ENCODE assay signal across 18 cellular contexts in the genomic region with DNA sequence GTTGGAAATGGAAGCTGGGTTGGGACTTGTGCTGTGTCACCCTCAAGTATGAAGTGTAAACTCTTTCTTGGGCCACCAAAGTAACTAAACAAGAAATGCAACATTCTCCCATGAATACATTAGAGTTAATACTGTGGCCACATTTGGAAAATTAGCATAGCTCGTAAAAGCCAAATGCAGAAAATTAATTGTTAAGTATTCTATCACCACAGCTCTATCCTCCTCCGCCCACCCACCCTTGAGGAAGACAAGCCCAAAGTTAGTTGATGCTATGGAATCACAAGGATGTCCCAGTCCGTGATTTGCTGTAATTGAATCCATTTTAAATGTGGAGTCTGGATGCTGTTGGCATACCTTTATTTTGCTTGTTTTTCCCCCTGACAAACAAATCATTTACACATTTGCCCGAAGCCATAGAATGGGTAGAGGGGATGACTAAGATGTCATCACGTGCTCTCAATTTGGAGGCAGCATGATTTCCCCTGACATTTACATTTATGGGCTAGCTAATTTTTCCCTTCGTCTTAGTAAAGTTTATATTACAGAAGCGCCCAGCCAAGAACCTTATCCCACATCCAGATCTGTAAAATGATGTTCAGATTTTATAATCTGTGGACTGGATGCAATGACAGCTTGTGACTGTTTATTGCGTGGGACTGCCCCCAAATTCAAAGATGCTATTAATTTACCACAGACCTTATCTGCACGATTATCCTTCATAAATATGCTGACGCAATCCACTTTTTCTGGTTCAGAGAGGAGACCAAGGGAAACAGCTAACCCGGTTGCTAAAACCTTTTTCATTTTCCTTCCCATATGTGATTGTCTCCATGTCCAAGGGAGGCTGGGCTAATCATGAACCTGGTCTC. TPM values are rescaled to one million over a fixed set of nuclear protein-coding genes. Genes with fewer than 3 reads are reported as not detected.
"Had no signal": no experiment of that assay in that cellular context is flagged by ENCODE, and none has a peak within 500 bp of the region (broad histone marks: within the 10 kb centered on the region; RNA-seq: fewer than 3 reads in every experiment).

No MANE protein-coding gene starts in this region.

- DNase-seq: activated CD4-positive, alpha-beta T cell treated with anti-CD3 and anti-CD28 coated beads for 4 hours; activated CD8-positive, alpha-beta T cell treated with anti-CD3 and anti-CD28 coated beads for 36 hours; activated effector memory CD4-positive, alpha-beta T cell treated with anti-CD3 and anti-CD28 coated beads, Interleukin-2, amount 50 U/mL, for 16 hours; activated T-cell treated with anti-CD3 and anti-CD28 coated beads, Interleukin-2, amount 50 U/mL, for 48 hours; central memory CD4-positive, alpha-beta T cell; colonic mucosa; effector CD8-positive, alpha-beta T cell; foreskin melanocyte; midbrain; stimulated activated CD4-positive, alpha-beta T cell treated with anti-CD3 and anti-CD28 coated beads, Interleukin-4, amount 100 ng/mL, for 4 hours; stimulated activated CD8-positive, alpha-beta memory T cell treated with anti-CD3 and anti-CD28 coated beads, Interleukin-4, amount 100 ng/mL, for 48 hours; stimulated activated naive CD4-positive, alpha-beta T cell treated with Interleukin-2 at 50 U/mL for 16 hours; substantia nigra had no signal

- H3K36me3 ChIP-seq: colonic mucosa, tibial nerve had no signal

- H3K27ac ChIP-seq: colonic mucosa, right atrium auricular region, skin epidermis, tibial nerve had no signal

- H3K27ac Mint-ChIP-seq: activated CD8-positive, alpha-beta T cell treated with anti-CD3 and anti-CD28 coated beads for 36 hours; activated naive CD4-positive, alpha-beta T cell treated with anti-CD3 and anti-CD28 coated beads, Interleukin-2, amount 50 U/mL, for 72 hours; T-helper 1 cell treated with Interleukin-12 subunit alpha and Interleukin-12 subunit beta and Interleukin-4 antibody, amounts not matched to agents 30 μg/mL and 1 μg/mL, for 36 hours had no signal

- H3K4me3 ChIP-seq: colonic mucosa, right atrium auricular region, skin epidermis, tibial nerve had no signal

- H3K9me3 Mint-ChIP-seq: activated CD8-positive, alpha-beta T cell treated with anti-CD3 and anti-CD28 coated beads for 36 hours; activated naive CD4-positive, alpha-beta T cell treated with anti-CD3 and anti-CD28 coated beads, Interleukin-2, amount 50 U/mL, for 72 hours had no signal

- H3K4me3 Mint-ChIP-seq: activated CD8-positive, alpha-beta T cell treated with anti-CD3 and anti-CD28 coated beads for 36 hours; T-helper 1 cell treated with Interleukin-12 subunit alpha and Interleukin-12 subunit beta and Interleukin-4 antibody, amounts not matched to agents 30 μg/mL and 1 μg/mL, for 36 hours had no signal

- H3K4me1 ChIP-seq: colonic mucosa had no signal

- ATAC-seq: activated CD8-positive, alpha-beta T cell treated with anti-CD3 and anti-CD28 coated beads for 36 hours; activated naive CD4-positive, alpha-beta T cell treated with anti-CD3 and anti-CD28 coated beads, Interleukin-2, amount 50 U/mL, for 72 hours had no signal

- H3K9me3 ChIP-seq: colonic mucosa, right atrium auricular region, tibial nerve had no signal

RNA-seq across cellular contexts. Expression of gene MSX2, which starts 3.6 kb away (rescaled TPM):
- total RNA-seq: activated CD8-positive, alpha-beta T cell treated with anti-CD3 and anti-CD28 coated beads for 36 hours; activated naive CD4-positive, alpha-beta T cell treated with anti-CD3 and anti-CD28 coated beads, Interleukin-2, amount 50 U/mL, for 72 hours had no signal
